Comparison of ENCODE assay signal across 1 cellular context in the genomic region with DNA sequence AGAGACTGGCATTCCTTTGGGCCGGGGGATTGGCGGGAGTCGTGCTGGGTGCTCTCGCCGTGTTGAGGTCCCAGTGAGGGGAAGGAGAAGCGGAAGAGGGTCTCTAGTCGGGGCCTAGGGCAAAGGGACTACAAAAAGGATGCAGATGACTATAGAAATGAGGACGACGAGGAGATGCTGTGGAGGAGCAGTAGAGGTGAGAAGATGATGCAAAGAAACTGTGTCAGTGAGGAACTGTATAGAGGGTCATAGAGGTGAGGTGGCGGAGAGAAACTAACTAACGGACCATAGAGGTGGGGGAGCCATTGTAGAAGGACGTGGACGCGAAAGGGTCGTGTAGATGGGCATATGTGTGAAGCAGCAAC.
TF ChIP-seq lines count a peak whose summit lies in the region.

No MANE protein-coding gene starts in this region.

TF ChIP-seq in K562, 482 proteins besides CTCF, POLR2A, EP300 and RAD21 (continued from another document and continues in another):
- TF ChIP-seq, protein P1, sequence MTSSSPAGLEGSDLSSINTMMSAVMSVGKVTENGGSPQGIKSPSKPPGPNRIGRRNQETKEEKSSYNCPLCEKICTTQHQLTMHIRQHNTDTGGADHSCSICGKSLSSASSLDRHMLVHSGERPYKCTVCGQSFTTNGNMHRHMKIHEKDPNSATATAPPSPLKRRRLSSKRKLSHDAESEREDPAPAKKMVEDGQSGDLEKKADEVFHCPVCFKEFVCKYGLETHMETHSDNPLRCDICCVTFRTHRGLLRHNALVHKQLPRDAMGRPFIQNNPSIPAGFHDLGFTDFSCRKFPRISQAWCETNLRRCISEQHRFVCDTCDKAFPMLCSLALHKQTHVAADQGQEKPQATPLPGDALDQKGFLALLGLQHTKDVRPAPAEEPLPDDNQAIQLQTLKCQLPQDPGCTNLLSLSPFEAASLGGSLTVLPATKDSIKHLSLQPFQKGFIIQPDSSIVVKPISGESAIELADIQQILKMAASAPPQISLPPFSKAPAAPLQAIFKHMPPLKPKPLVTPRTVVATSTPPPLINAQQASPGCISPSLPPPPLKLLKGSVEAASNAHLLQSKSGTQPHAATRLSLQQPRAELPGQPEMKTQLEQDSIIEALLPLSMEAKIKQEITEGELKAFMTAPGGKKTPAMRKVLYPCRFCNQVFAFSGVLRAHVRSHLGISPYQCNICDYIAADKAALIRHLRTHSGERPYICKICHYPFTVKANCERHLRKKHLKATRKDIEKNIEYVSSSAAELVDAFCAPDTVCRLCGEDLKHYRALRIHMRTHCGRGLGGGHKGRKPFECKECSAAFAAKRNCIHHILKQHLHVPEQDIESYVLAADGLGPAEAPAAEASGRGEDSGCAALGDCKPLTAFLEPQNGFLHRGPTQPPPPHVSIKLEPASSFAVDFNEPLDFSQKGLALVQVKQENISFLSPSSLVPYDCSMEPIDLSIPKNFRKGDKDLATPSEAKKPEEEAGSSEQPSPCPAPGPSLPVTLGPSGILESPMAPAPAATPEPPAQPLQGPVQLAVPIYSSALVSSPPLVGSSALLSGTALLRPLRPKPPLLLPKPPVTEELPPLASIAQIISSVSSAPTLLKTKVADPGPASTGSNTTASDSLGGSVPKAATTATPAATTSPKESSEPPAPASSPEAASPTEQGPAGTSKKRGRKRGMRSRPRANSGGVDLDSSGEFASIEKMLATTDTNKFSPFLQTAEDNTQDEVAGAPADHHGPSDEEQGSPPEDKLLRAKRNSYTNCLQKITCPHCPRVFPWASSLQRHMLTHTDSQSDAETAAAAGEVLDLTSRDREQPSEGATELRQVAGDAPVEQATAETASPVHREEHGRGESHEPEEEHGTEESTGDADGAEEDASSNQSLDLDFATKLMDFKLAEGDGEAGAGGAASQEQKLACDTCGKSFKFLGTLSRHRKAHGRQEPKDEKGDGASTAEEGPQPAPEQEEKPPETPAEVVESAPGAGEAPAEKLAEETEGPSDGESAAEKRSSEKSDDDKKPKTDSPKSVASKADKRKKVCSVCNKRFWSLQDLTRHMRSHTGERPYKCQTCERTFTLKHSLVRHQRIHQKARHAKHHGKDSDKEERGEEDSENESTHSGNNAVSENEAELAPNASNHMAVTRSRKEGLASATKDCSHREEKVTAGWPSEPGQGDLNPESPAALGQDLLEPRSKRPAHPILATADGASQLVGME (CRISPR knock-in tag; IDR thresholded peaks at IDR 0.05) = no peak
- TF ChIP-seq, protein P2, sequence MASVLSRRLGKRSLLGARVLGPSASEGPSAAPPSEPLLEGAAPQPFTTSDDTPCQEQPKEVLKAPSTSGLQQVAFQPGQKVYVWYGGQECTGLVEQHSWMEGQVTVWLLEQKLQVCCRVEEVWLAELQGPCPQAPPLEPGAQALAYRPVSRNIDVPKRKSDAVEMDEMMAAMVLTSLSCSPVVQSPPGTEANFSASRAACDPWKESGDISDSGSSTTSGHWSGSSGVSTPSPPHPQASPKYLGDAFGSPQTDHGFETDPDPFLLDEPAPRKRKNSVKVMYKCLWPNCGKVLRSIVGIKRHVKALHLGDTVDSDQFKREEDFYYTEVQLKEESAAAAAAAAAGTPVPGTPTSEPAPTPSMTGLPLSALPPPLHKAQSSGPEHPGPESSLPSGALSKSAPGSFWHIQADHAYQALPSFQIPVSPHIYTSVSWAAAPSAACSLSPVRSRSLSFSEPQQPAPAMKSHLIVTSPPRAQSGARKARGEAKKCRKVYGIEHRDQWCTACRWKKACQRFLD (CRISPR knock-in tag; IDR thresholded peaks at IDR 0.05) = no peak; the same call in 1 of the 2 replicates
- TF ChIP-seq, protein P3, sequence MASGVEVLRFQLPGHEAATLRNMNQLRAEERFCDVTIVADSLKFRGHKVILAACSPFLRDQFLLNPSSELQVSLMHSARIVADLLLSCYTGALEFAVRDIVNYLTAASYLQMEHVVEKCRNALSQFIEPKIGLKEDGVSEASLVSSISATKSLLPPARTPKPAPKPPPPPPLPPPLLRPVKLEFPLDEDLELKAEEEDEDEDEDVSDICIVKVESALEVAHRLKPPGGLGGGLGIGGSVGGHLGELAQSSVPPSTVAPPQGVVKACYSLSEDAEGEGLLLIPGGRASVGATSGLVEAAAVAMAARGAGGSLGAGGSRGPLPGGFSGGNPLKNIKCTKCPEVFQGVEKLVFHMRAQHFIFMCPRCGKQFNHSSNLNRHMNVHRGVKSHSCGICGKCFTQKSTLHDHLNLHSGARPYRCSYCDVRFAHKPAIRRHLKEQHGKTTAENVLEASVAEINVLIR (CRISPR knock-in tag; IDR thresholded peaks at IDR 0.05) = no peak
- no peak for TF ChIP-seq CBX2 (IDR thresholded peaks at IDR 0.05; ENCODE audit: insufficient read depth, low read length, poor library complexity, severe bottlenecking)
- TF ChIP-seq, protein P4, sequence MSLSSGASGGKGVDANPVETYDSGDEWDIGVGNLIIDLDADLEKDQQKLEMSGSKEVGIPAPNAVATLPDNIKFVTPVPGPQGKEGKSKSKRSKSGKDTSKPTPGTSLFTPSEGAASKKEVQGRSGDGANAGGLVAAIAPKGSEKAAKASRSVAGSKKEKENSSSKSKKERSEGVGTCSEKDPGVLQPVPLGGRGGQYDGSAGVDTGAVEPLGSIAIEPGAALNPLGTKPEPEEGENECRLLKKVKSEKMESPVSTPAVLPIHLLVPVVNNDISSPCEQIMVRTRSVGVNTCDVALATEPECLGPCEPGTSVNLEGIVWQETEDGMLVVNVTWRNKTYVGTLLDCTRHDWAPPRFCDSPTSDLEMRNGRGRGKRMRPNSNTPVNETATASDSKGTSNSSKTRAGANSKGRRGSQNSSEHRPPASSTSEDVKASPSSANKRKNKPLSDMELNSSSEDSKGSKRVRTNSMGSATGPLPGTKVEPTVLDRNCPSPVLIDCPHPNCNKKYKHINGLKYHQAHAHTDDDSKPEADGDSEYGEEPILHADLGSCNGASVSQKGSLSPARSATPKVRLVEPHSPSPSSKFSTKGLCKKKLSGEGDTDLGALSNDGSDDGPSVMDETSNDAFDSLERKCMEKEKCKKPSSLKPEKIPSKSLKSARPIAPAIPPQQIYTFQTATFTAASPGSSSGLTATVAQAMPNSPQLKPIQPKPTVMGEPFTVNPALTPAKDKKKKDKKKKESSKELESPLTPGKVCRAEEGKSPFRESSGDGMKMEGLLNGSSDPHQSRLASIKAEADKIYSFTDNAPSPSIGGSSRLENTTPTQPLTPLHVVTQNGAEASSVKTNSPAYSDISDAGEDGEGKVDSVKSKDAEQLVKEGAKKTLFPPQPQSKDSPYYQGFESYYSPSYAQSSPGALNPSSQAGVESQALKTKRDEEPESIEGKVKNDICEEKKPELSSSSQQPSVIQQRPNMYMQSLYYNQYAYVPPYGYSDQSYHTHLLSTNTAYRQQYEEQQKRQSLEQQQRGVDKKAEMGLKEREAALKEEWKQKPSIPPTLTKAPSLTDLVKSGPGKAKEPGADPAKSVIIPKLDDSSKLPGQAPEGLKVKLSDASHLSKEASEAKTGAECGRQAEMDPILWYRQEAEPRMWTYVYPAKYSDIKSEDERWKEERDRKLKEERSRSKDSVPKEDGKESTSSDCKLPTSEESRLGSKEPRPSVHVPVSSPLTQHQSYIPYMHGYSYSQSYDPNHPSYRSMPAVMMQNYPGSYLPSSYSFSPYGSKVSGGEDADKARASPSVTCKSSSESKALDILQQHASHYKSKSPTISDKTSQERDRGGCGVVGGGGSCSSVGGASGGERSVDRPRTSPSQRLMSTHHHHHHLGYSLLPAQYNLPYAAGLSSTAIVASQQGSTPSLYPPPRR (CRISPR knock-in tag; IDR thresholded peaks at IDR 0.05; ENCODE audit: borderline replicate concordance) = no peak
- no peak for TF ChIP-seq CHD1 (IDR thresholded peaks at IDR 0.05; ENCODE audit: low read length)
- no peak; the same call in 1 of the 2 replicates for TF ChIP-seq NR2C2 (CRISPR knock-in tag; IDR thresholded peaks at IDR 0.05)
- TF ChIP-seq NR2C2 (tag; IDR thresholded peaks at IDR 0.05) = peak; percentile 97
- TF ChIP-seq, protein P5, sequence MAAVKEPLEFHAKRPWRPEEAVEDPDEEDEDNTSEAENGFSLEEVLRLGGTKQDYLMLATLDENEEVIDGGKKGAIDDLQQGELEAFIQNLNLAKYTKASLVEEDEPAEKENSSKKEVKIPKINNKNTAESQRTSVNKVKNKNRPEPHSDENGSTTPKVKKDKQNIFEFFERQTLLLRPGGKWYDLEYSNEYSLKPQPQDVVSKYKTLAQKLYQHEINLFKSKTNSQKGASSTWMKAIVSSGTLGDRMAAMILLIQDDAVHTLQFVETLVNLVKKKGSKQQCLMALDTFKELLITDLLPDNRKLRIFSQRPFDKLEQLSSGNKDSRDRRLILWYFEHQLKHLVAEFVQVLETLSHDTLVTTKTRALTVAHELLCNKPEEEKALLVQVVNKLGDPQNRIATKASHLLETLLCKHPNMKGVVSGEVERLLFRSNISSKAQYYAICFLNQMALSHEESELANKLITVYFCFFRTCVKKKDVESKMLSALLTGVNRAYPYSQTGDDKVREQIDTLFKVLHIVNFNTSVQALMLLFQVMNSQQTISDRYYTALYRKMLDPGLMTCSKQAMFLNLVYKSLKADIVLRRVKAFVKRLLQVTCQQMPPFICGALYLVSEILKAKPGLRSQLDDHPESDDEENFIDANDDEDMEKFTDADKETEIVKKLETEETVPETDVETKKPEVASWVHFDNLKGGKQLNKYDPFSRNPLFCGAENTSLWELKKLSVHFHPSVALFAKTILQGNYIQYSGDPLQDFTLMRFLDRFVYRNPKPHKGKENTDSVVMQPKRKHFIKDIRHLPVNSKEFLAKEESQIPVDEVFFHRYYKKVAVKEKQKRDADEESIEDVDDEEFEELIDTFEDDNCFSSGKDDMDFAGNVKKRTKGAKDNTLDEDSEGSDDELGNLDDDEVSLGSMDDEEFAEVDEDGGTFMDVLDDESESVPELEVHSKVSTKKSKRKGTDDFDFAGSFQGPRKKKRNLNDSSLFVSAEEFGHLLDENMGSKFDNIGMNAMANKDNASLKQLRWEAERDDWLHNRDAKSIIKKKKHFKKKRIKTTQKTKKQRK (IDR thresholded peaks at IDR 0.05; ENCODE audit: borderline replicate concordance, low read depth, low read length) = no peak
- TF ChIP-seq ZNF146 (CRISPR knock-in tag; IDR thresholded peaks at IDR 0.05; ENCODE audit: unreplicated experiment) = no peak
- TF ChIP-seq, protein P6, sequence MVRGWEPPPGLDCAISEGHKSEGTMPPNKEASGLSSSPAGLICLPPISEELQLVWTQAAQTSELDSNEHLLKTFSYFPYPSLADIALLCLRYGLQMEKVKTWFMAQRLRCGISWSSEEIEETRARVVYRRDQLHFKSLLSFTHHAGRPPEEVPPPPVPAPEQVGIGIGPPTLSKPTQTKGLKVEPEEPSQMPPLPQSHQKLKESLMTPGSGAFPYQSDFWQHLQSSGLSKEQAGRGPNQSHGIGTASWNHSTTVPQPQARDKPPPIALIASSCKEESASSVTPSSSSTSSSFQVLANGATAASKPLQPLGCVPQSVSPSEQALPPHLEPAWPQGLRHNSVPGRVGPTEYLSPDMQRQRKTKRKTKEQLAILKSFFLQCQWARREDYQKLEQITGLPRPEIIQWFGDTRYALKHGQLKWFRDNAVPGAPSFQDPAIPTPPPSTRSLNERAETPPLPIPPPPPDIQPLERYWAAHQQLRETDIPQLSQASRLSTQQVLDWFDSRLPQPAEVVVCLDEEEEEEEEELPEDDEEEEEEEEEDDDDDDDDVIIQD (CRISPR knock-in tag; IDR thresholded peaks at IDR 0.05) = no peak
- TF ChIP-seq, protein P7, sequence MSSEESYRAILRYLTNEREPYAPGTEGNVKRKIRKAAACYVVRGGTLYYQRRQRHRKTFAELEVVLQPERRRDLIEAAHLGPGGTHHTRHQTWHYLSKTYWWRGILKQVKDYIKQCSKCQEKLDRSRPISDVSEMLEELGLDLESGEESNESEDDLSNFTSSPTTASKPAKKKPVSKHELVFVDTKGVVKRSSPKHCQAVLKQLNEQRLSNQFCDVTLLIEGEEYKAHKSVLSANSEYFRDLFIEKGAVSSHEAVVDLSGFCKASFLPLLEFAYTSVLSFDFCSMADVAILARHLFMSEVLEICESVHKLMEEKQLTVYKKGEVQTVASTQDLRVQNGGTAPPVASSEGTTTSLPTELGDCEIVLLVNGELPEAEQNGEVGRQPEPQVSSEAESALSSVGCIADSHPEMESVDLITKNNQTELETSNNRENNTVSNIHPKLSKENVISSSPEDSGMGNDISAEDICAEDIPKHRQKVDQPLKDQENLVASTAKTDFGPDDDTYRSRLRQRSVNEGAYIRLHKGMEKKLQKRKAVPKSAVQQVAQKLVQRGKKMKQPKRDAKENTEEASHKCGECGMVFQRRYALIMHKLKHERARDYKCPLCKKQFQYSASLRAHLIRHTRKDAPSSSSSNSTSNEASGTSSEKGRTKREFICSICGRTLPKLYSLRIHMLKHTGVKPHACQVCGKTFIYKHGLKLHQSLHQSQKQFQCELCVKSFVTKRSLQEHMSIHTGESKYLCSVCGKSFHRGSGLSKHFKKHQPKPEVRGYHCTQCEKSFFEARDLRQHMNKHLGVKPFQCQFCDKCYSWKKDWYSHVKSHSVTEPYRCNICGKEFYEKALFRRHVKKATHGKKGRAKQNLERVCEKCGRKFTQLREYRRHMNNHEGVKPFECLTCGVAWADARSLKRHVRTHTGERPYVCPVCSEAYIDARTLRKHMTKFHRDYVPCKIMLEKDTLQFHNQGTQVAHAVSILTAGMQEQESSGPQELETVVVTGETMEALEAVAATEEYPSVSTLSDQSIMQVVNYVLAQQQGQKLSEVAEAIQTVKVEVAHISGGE (CRISPR knock-in tag; IDR thresholded peaks at IDR 0.05) = peak in 1 of 3 experiments; percentile 19; a peak in 2 of 6 replicates
- no peak for TF ChIP-seq ZNF224 (CRISPR knock-in tag; IDR thresholded peaks at IDR 0.05)
- no peak for TF ChIP-seq ZNF217 (CRISPR knock-in tag; IDR thresholded peaks at IDR 0.05)
- TF ChIP-seq HDAC2 (IDR thresholded peaks at IDR 0.05) = no peak; the same call in 1 of the 2 replicates
- TF ChIP-seq MEF2A (IDR thresholded peaks at IDR 0.05; ENCODE audit: control insufficient read depth, low read depth, low read length) = no peak
- no peak for TF ChIP-seq ZBTB7A (IDR thresholded peaks at IDR 0.05; ENCODE audit: borderline replicate concordance, control insufficient read depth, low read depth, low read length)
- no peak for TF ChIP-seq TCFL5 (CRISPR knock-in tag; conservative IDR thresholded peaks at IDR 0.05)
- TF ChIP-seq SP1 (CRISPR knock-in tag; IDR thresholded peaks at IDR 0.05) = no peak
- TF ChIP-seq BMI1 (IDR thresholded peaks at IDR 0.05; ENCODE audit: low read length) = no peak
- peak; percentile 64 for TF ChIP-seq SAP30 (IDR thresholded peaks at IDR 0.05; ENCODE audit: borderline replicate concordance, insufficient read depth, low read depth, low read length, poor library complexity, severe bottlenecking)
- TF ChIP-seq JUNB (CRISPR knock-in tag; conservative IDR thresholded peaks at IDR 0.05) = no peak
- 0 out of 2 replicates have a peak, but pooled peaks have one; percentile 32 for TF ChIP-seq NFRKB (IDR thresholded peaks at IDR 0.05; ENCODE audit: low read depth)
- no peak for TF ChIP-seq RBM34 (IDR thresholded peaks at IDR 0.05; ENCODE audit: borderline replicate concordance, insufficient read depth, low read length)
- no peak for TF ChIP-seq ZNF165 (CRISPR knock-in tag; IDR thresholded peaks at IDR 0.05; ENCODE audit: borderline replicate concordance)
- no peak for TF ChIP-seq PCBP2 (IDR thresholded peaks at IDR 0.05; ENCODE audit: low read depth, low read length, poor library complexity, severe bottlenecking)
